In genomic region chr5:179822059-179822432, GRCh38 we compare ENCODE assay signal across 8 cellular contexts. TPM values are rescaled to one million over a fixed set of nuclear protein-coding genes. Genes with fewer than 3 reads are reported as not detected.
A peak's percentile ranks its signal among the peaks of the same experiment; 100 is the strongest.
DNase-seq lines count a peak whose midpoint lies in the region; ATAC-seq, FAIRE-seq and TF ChIP-seq lines count a peak whose summit lies in the region.

No MANE protein-coding gene starts in this region.

- peak overlapping the region; percentile 91 for H3K4me3 Mint-ChIP-seq in activated T-cell treated with anti-CD3 and anti-CD28 coated beads, Interleukin-2, amount 50 U/mL, for 24 hours
- peak overlapping the region; percentile 92 for H3K4me3 Mint-ChIP-seq in astrocyte (ENCODE audit: unreplicated experiment)

- H3K27ac ChIP-seq in astrocyte (ENCODE audit: low read depth, low read length) (no peak overlapping the region), right lobe of liver (peak overlapping the region in 2 of 3 donors; percentile 100), thyroid gland (peak overlapping the region; percentile 45 to 100 (median 99))

- peaks cover 55% of the 10 kb centered on the region for H3K36me3 Mint-ChIP-seq in activated T-cell treated with anti-CD3 and anti-CD28 coated beads, Interleukin-2, amount 50 U/mL, for 24 hours (ENCODE audit: low read depth)
- peaks cover 14% of the 10 kb centered on the region for H3K36me3 Mint-ChIP-seq in astrocyte (ENCODE audit: low read depth, unreplicated experiment)

- H3K36me3 ChIP-seq in astrocyte (ENCODE audit: insufficient read depth, low read length), result peaks cover 26% of the 10 kb centered on the region
- H3K36me3 ChIP-seq in right lobe of liver, result peaks cover 0 to 50% (median 28%) of the 10 kb centered on the region in 4 donors
- peaks cover 45 to 56% of the 10 kb centered on the region in 2 donors for H3K36me3 ChIP-seq in thyroid gland

- H3K27ac Mint-ChIP-seq in activated T-cell treated with anti-CD3 and anti-CD28 coated beads, Interleukin-2, amount 50 U/mL, for 24 hours, result peak overlapping the region; percentile 95
- H3K27ac Mint-ChIP-seq in astrocyte (ENCODE audit: unreplicated experiment), result peak overlapping the region; percentile 26

- peak overlapping the region; percentile 84 for H3K4me2 ChIP-seq in astrocyte (ENCODE audit: low read length)

- peak overlapping the region; percentile 97 for H3K9ac ChIP-seq in astrocyte (ENCODE audit: low read length)

- no peak overlapping the region for H2AFZ ChIP-seq in astrocyte (ENCODE audit: low read depth, low read length)

- WGBS in right lobe of liver (ENCODE audit: insufficient coverage, low coverage, low lambda C conversion rate, missing lambda C conversion rate), result 17% methylated on average over 3 of the region's 3 CpGs
- 45 to 57% methylated on average over 3 of the region's 3 CpGs for WGBS in thyroid gland, 2 donors

- no peaks in the 10 kb centered on the region for H3K9me3 Mint-ChIP-seq in activated T-cell treated with anti-CD3 and anti-CD28 coated beads, Interleukin-2, amount 50 U/mL, for 24 hours
- no peaks in the 10 kb centered on the region for H3K9me3 Mint-ChIP-seq in astrocyte (ENCODE audit: unreplicated experiment)

- peak overlapping the region; percentile 74 for H3K4me3 ChIP-seq in astrocyte (ENCODE audit: insufficient read depth, low read depth, low read length)
- peak overlapping the region; percentile 97 to 100 (median 100) for H3K4me3 ChIP-seq in right lobe of liver
- H3K4me3 ChIP-seq in thyroid gland (replicated peaks in 1 of 3), result peak overlapping the region; percentile 46 to 100 (median 99)

- H3K27me3 Mint-ChIP-seq in activated T-cell treated with anti-CD3 and anti-CD28 coated beads, Interleukin-2, amount 50 U/mL, for 24 hours, result no peaks in the 10 kb centered on the region
- no peaks in the 10 kb centered on the region for H3K27me3 Mint-ChIP-seq in astrocyte (ENCODE audit: low read depth, unreplicated experiment)

- H3K27me3 ChIP-seq in astrocyte (ENCODE audit: insufficient read depth, low read length) (no peaks in the 10 kb centered on the region), right lobe of liver (no peaks in the 10 kb centered on the region), thyroid gland (no peaks in the 10 kb centered on the region)

- H3K79me2 ChIP-seq in astrocyte (ENCODE audit: insufficient read depth, low read length), result peaks cover 62% of the 10 kb centered on the region

- no peak for FAIRE-seq in astrocyte (lab: Jason Lieb, UNC)

- H3K9me3 ChIP-seq in astrocyte (ENCODE audit: insufficient read depth, low read depth, low read length) (no peaks in the 10 kb centered on the region), right lobe of liver (no peaks in the 10 kb centered on the region), thyroid gland (no peaks in the 10 kb centered on the region)

- TF ChIP-seq POLR2A in right lobe of liver (IDR thresholded peaks at IDR 0.05), result no peak
- TF ChIP-seq POLR2A in thyroid gland (IDR thresholded peaks at IDR 0.05), result no peak

- H3K4me1 ChIP-seq in astrocyte (ENCODE audit: insufficient read depth, low read length) (peaks cover 43% of the 10 kb centered on the region), right lobe of liver (peaks cover 0 to 76% (median 32%) of the 10 kb centered on the region in 4 donors), thyroid gland (peaks cover 63 to 69% of the 10 kb centered on the region in 2 donors)

- intact Hi-C loops in right lobe of liver (cut with DNase I), result no loop called here
- intact Hi-C loops in thyroid gland (cut with DNase I), result no loop called here

- TF ChIP-seq CTCF in astrocyte (IDR thresholded peaks at IDR 0.05; ENCODE audit: insufficient read depth, low read depth, low read length), result no peak
- TF ChIP-seq CTCF in right lobe of liver (IDR thresholded peaks at IDR 0.05), result no peak
- no peak for TF ChIP-seq CTCF in thyroid gland (IDR thresholded peaks at IDR 0.05)

- H3K4me1 Mint-ChIP-seq in activated T-cell treated with anti-CD3 and anti-CD28 coated beads, Interleukin-2, amount 50 U/mL, for 24 hours (ENCODE audit: low read depth), result peaks cover 64% of the 10 kb centered on the region
- H3K4me1 Mint-ChIP-seq in astrocyte (ENCODE audit: low read depth, unreplicated experiment), result peaks cover 31% of the 10 kb centered on the region

- DNase-seq in activated T-cell treated with anti-CD3 and anti-CD28 coated beads, Interleukin-2, amount 50 U/mL, for 24 hours, result no peak
- DNase-seq in activated T-cell treated with anti-CD3 and anti-CD28 coated beads, Interleukin-2, amount 50 U/mL, for 48 hours, result no peak
- DNase-seq in astrocyte (ENCODE audit: low read depth) (no peak), right lobe of liver (no peak), thyroid gland (no peak), T-helper 9 cell (no peak), GM03348 (ENCODE audit: low spot score) (no peak)
- DNase-seq in activated effector memory CD4-positive, alpha-beta T cell treated with anti-CD3 and anti-CD28 coated beads, Interleukin-2, amount 50 U/mL, for 16 hours, result no peak

- ATAC-seq in right lobe of liver, result no peak

- peaks cover 63% of the 10 kb centered on the region for H4K20me1 ChIP-seq in astrocyte (ENCODE audit: insufficient read depth, low read length)

RNA-seq across cellular contexts. Expression of gene SQSTM1, which starts 1.3 kb away (rescaled TPM):
- total RNA-seq in astrocyte (215 and 262 TPM in 2 replicates), right lobe of liver (1,000 to 10,000 TPM in 2 of 6 experiments, 100 to 1,000 TPM in 4; 195 to 1,174 (median 649) TPM), thyroid gland (1,000 to 10,000 TPM in 1 of 4 donors, 100 to 1,000 TPM in 3; 649 to 1,146 (median 971) TPM)

RNA-seq across cellular contexts. Expression of gene MGAT4B, which starts 15.4 kb away (rescaled TPM):
- total RNA-seq in astrocyte (179 and 193 TPM in 2 replicates), right lobe of liver (100 to 1,000 TPM; 151 to 259 (median 181) TPM), thyroid gland (100 to 1,000 TPM in 2 of 4 donors, 10 to 100 TPM in 2; 83.6 to 108 (median 102) TPM)

RNA-seq across cellular contexts. Expression of gene LTC4S, which starts 28.3 kb away (rescaled TPM):
- total RNA-seq in astrocyte, result 1.2 and 1.3 TPM in 2 replicates
- 1 to 10 TPM in 3 of 6 experiments, under 1 TPM in 2, not detected in 1; 0.73 to 1.7 (median 1.4) TPM for total RNA-seq in right lobe of liver
- 10 to 100 TPM in 2 of 4 donors, 1 to 10 TPM in 2; 6.4 to 28.2 (median 15.9) TPM for total RNA-seq in thyroid gland

RNA-seq across cellular contexts. Expression of gene MRNIP, which starts 36.6 kb away (rescaled TPM):
- total RNA-seq in astrocyte, result 19.9 and 20.7 TPM in 2 replicates
- 10 to 100 TPM in 3 of 6 experiments, 1 to 10 TPM in 3; 4.7 to 14.7 (median 9.0) TPM for total RNA-seq in right lobe of liver
- total RNA-seq in thyroid gland, result 10 to 100 TPM; 37.1 to 68.2 (median 52.1) TPM
